ENCODE assay signal across 10 cellular contexts in the genomic region with DNA sequence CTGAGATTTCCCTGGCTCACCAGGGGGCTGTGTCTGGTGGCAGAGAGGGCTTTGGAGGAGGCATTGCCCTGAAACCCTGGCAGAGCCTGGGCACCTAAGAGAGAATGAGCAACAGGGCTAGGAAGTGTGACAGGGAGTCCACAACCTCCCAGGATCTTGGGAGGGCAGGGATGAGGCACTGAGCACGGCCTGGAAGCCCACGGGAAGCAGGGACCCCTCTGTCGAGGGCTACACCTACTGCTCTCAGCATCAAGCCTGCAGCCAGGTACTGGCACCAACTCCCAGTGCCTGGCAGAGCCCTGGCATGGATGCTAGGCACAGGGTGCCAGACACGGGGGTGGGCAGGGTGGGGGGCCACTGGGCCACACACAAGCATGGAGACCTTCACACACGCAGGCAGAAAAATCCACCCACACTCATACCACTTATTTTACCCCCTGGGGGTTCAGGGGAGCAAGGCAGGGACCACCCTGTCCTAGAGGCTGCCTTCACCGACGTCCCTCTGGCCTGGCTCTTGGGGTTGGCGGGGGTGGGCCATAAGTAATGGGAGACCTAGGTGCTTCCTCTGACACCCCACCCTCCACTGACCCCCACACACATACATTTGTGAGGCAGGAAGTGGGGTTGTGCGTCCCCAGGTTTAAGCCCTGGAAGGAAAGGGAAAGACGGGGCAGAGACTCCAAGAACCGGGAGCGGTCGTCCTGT. TPM values are rescaled to one million over a fixed set of nuclear protein-coding genes. Genes with fewer than 3 reads are reported as not detected.
DNase-seq lines count a peak whose midpoint lies in the region; ATAC-seq, FAIRE-seq and TF ChIP-seq lines count a peak whose summit lies in the region.
"Had no signal": no experiment of that assay in that cellular context is flagged by ENCODE, and none has a peak within 500 bp of the region (broad histone marks: within the 10 kb centered on the region; RNA-seq: fewer than 3 reads in every experiment).

No MANE protein-coding gene starts in this region.

- peaks cover 55% of the 10 kb centered on the region for H3K27me3 Mint-ChIP-seq in activated CD4-positive, alpha-beta T cell treated with anti-CD3 and anti-CD28 coated beads, Interleukin-2, amount 10 ng/mL, durations not matched to agents 24 days and 14 days
- H3K27me3 Mint-ChIP-seq in astrocyte (ENCODE audit: low read depth, unreplicated experiment) (peaks cover 51% of the 10 kb centered on the region), memory B cell (peaks cover 26% of the 10 kb centered on the region)

- TF ChIP-seq CTCF in astrocyte (IDR thresholded peaks at IDR 0.05; ENCODE audit: insufficient read depth, low read depth, low read length) = no peak
- no peak for TF ChIP-seq CTCF in tibial artery (IDR thresholded peaks at IDR 0.05)

- ATAC-seq in memory B cell (ENCODE audit: low read depth) (no peak), HG02884 (IDR thresholded peaks at IDR 0.05; ENCODE audit: unreplicated experiment) (no peak)

- no peaks in the 10 kb centered on the region for H3K36me3 Mint-ChIP-seq in activated CD4-positive, alpha-beta T cell treated with anti-CD3 and anti-CD28 coated beads, Interleukin-2, amount 10 ng/mL, durations not matched to agents 24 days and 14 days (ENCODE audit: low read depth)
- H3K36me3 Mint-ChIP-seq in astrocyte (ENCODE audit: low read depth, unreplicated experiment) (peaks cover 7% of the 10 kb centered on the region), memory B cell (no peaks in the 10 kb centered on the region)

- H4K20me1 ChIP-seq in astrocyte (ENCODE audit: insufficient read depth, low read length) = peaks cover 23% of the 10 kb centered on the region

- peak overlapping the region; percentile 56 for H2AFZ ChIP-seq in astrocyte (ENCODE audit: low read depth, low read length)

- H3K36me3 ChIP-seq in astrocyte (ENCODE audit: insufficient read depth, low read length) (no peaks in the 10 kb centered on the region), tibial artery (no peaks in the 10 kb centered on the region)

- H3K4me3 ChIP-seq in astrocyte (ENCODE audit: insufficient read depth, low read depth, low read length) (no peak overlapping the region), tibial artery (peak overlapping the region; percentile 44 to 56)

- FAIRE-seq in astrocyte (lab: Jason Lieb, UNC) = no peak

- no peak for DNase-seq in activated CD4-positive, alpha-beta T cell treated with anti-CD3 and anti-CD28 coated beads, Interleukin-2, amount 10 ng/mL, durations not matched to agents 24 days and 14 days
- no peak for DNase-seq in activated CD4-positive, alpha-beta T cell treated with anti-CD3 and anti-CD28 coated beads, Interleukin-2, amount 50 U/mL, for 4 hours
- DNase-seq in astrocyte (ENCODE audit: low read depth) (no peak), memory B cell (ENCODE audit: low spot score in 2 of 2) (no peak), tibial artery (no peak), NCI-H524 (lab: John Stamatoyannopoulos, UW) (no peak), cerebellum (ENCODE audit: low spot score) (no peak)
- DNase-seq: kidney glomerular epithelial cell had no signal

- no peak overlapping the region for H3K27ac ChIP-seq in astrocyte (ENCODE audit: low read depth, low read length)
- no peak overlapping the region for H3K27ac ChIP-seq in tibial artery

- H3K4me2 ChIP-seq in astrocyte (ENCODE audit: low read length) = peak overlapping the region; percentile 78

- intact Hi-C loops in activated CD4-positive, alpha-beta T cell treated with anti-CD3 and anti-CD28 coated beads, Interleukin-2, amount 10 ng/mL, durations not matched to agents 24 days and 14 days (cut with micrococcal nuclease) = no loop called here
- intact Hi-C loops in tibial artery (cut with DNase I; ENCODE audit: low total_unique reads) = loop anchor here (5.0 kb wide), 2 partner anchors 32 to 658 kb away; no protein-coding TSS in a partner anchor

- H3K4me1 ChIP-seq in astrocyte (ENCODE audit: insufficient read depth, low read length) (peaks cover 4% of the 10 kb centered on the region), tibial artery (peaks cover 6 to 36% (median 14%) of the 10 kb centered on the region in 4 donors)

- H3K9me3 Mint-ChIP-seq in activated CD4-positive, alpha-beta T cell treated with anti-CD3 and anti-CD28 coated beads, Interleukin-2, amount 10 ng/mL, durations not matched to agents 24 days and 14 days = no peaks in the 10 kb centered on the region
- H3K9me3 Mint-ChIP-seq in astrocyte (ENCODE audit: unreplicated experiment) (peaks cover 2% of the 10 kb centered on the region), memory B cell (no peaks in the 10 kb centered on the region)

- H3K9me3 ChIP-seq in astrocyte (ENCODE audit: insufficient read depth, low read depth, low read length) (no peaks in the 10 kb centered on the region), tibial artery (no peaks in the 10 kb centered on the region)

- H3K27me3 ChIP-seq in astrocyte (ENCODE audit: insufficient read depth, low read length) = peaks cover 34% of the 10 kb centered on the region
- H3K27me3 ChIP-seq in tibial artery = peaks cover 0 to 48% of the 10 kb centered on the region in 2 donors

- peak overlapping the region; percentile 84 for H3K4me3 Mint-ChIP-seq in activated CD4-positive, alpha-beta T cell treated with anti-CD3 and anti-CD28 coated beads, Interleukin-2, amount 10 ng/mL, durations not matched to agents 24 days and 14 days
- H3K4me3 Mint-ChIP-seq in astrocyte (ENCODE audit: unreplicated experiment) = peak overlapping the region; percentile 77
- peak overlapping the region; percentile 87 for H3K4me3 Mint-ChIP-seq in memory B cell

- H3K4me1 Mint-ChIP-seq in activated CD4-positive, alpha-beta T cell treated with anti-CD3 and anti-CD28 coated beads, Interleukin-2, amount 10 ng/mL, durations not matched to agents 24 days and 14 days = peaks cover 12% of the 10 kb centered on the region
- H3K4me1 Mint-ChIP-seq in astrocyte (ENCODE audit: low read depth, unreplicated experiment) = peaks cover 8% of the 10 kb centered on the region
- peaks cover 19% of the 10 kb centered on the region for H3K4me1 Mint-ChIP-seq in memory B cell

- peak overlapping the region; percentile 60 for H3K27ac Mint-ChIP-seq in activated CD4-positive, alpha-beta T cell treated with anti-CD3 and anti-CD28 coated beads, Interleukin-2, amount 10 ng/mL, durations not matched to agents 24 days and 14 days
- H3K27ac Mint-ChIP-seq in astrocyte (ENCODE audit: unreplicated experiment) (no peak overlapping the region), memory B cell (no peak overlapping the region)

- H3K79me2 ChIP-seq in astrocyte (ENCODE audit: insufficient read depth, low read length) = no peaks in the 10 kb centered on the region

- no peak overlapping the region for H3K9ac ChIP-seq in astrocyte (ENCODE audit: low read length)

RNA-seq across cellular contexts. Expression of a gene that starts 1.0 kb away (rescaled TPM):
- total RNA-seq in activated CD4-positive, alpha-beta T cell treated with anti-CD3 and anti-CD28 coated beads, Interleukin-2, amount 10 ng/mL, durations not matched to agents 24 days and 14 days = 3.5 and 5.2 TPM in 2 replicates
- total RNA-seq in astrocyte (0.14 TPM in 1 of 2 replicates, not detected in the other), cerebellum (11.4 TPM)

RNA-seq across cellular contexts. Expression of a gene that starts 13.7 kb away (rescaled TPM):
- total RNA-seq in activated CD4-positive, alpha-beta T cell treated with anti-CD3 and anti-CD28 coated beads, Interleukin-2, amount 10 ng/mL, durations not matched to agents 24 days and 14 days = 0.54 and 0.85 TPM in 2 replicates
- 3.7 and 4.4 TPM in 2 replicates for total RNA-seq in astrocyte
- total RNA-seq in cerebellum = 6.8 TPM

RNA-seq across cellular contexts. Expression of a gene that starts 36.7 kb away (rescaled TPM):
- total RNA-seq in activated CD4-positive, alpha-beta T cell treated with anti-CD3 and anti-CD28 coated beads, Interleukin-2, amount 10 ng/mL, durations not matched to agents 24 days and 14 days = not detected in 2 replicates
- total RNA-seq in astrocyte (0.65 and 0.75 TPM in 2 replicates), cerebellum (7.3 TPM)

RNA-seq across cellular contexts. Expression of a gene that starts 51.0 kb away (rescaled TPM):
- 30.9 and 31.8 TPM in 2 replicates for total RNA-seq in activated CD4-positive, alpha-beta T cell treated with anti-CD3 and anti-CD28 coated beads, Interleukin-2, amount 10 ng/mL, durations not matched to agents 24 days and 14 days
- total RNA-seq in astrocyte (114 TPM in 2 replicates), cerebellum (74.9 TPM)

RNA-seq across cellular contexts. Expression of a gene that starts 53.4 kb away (rescaled TPM):
- total RNA-seq in activated CD4-positive, alpha-beta T cell treated with anti-CD3 and anti-CD28 coated beads, Interleukin-2, amount 10 ng/mL, durations not matched to agents 24 days and 14 days = not detected in 2 replicates
- total RNA-seq in astrocyte (not detected in 2 replicates), cerebellum (not detected)
- total RNA-seq: subcutaneous adipose tissue had no signal
